19 cellular contexts compared by ENCODE assay signal in the genomic region with DNA sequence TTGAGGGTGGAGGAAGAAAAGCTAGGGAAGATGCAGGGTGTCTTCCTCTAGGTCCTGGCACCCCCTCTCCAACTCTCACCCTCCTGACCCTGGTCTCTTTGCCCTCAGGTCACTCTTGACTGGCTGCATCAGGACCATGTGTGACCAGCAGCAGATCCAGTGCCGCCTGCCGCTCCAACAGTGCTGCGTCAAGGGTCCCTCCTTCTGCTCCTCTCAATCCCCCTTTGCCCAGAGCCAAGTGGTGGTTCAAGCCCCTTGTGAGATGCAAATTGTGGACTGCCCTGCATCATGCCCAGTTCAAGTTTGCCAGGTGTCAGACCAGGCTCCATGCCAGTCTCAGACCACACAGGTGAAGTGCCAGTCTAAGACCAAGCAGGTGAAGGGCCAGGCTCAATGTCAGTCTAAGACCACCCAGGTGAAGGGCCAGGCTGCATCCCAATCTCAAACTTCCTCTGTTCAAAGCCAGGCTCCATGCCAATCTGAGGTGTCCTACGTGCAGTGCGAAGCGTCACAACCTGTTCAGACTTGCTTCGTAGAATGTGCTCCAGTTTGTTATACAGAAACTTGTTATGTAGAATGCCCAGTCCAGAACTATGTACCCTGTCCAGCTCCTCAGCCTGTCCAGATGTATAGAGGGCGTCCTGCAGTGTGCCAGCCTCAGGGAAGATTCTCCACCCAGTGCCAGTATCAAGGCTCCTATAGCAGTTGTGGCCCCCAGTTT. TPM values are rescaled to one million over a fixed set of nuclear protein-coding genes. Genes with fewer than 3 reads are reported as not detected.
DNase-seq lines count a peak whose midpoint lies in the region; ATAC-seq, FAIRE-seq and TF ChIP-seq lines count a peak whose summit lies in the region.
"Had no signal": no experiment of that assay in that cellular context is flagged by ENCODE, and none has a peak within 500 bp of the region (broad histone marks: within the 10 kb centered on the region; RNA-seq: fewer than 3 reads in every experiment).

No MANE protein-coding gene starts in this region.

- H4K20me1 ChIP-seq in keratinocyte (ENCODE audit: control insufficient read depth, extremely low read depth, insufficient read depth, low read length): no peaks in the 10 kb centered on the region
- H4K20me1 ChIP-seq: BLaER1 treated with 17β-estradiol and CSF1 and Interleukin-3, amounts not matched to agents 10 nM and 100 nM had no signal

- H3K36me3 ChIP-seq in breast epithelium: no peaks in the 10 kb centered on the region
- H3K36me3 ChIP-seq in keratinocyte (ENCODE audit: control insufficient read depth in 2 of 2, extremely low read depth in 1 of 2, insufficient read depth in 2 of 2, low read length in 2 of 2): peaks cover 0 to 1% of the 10 kb centered on the region in 2 experiments
- H3K36me3 ChIP-seq in aorta (ENCODE audit: control insufficient read depth in 1 of 2, insufficient read depth in 2 of 2, low read length in 1 of 2): no peaks in the 10 kb centered on the region
- H3K36me3 ChIP-seq: BLaER1 treated with 17β-estradiol and CSF1 and Interleukin-3, amounts not matched to agents 10 nM and 100 nM had no signal

- intact Hi-C loops in MCF 10A (cut with micrococcal nuclease): loop anchor here (10.0 kb wide), 1 partner anchor 435 kb away; no protein-coding TSS in a partner anchor
- intact Hi-C loops in breast epithelium (cut with DNase I; ENCODE audit: low total_unique reads): no loop called here
- intact Hi-C loops in aorta (cut with DNase I): no loop called here

- dilution Hi-C loops in keratinocyte (cut with MboI; ENCODE audit: extremely low pct_ligation_motif_present, low sequenced_read_pairs): no loop called here

- no peak overlapping the region for H2AFZ ChIP-seq in keratinocyte (ENCODE audit: control insufficient read depth, low read length)

- H3K9me3 Mint-ChIP-seq in MCF 10A (ENCODE audit: unreplicated experiment): no peaks in the 10 kb centered on the region
- no peaks in the 10 kb centered on the region for H3K9me3 Mint-ChIP-seq in effector memory CD8-positive, alpha-beta T cell

- BruUV-seq in MCF 10A (replicated peaks; lab: Mats Ljungman, UMichigan): no TSS peak

- H3K9me3 ChIP-seq in breast epithelium (no peaks in the 10 kb centered on the region), keratinocyte (ENCODE audit: control insufficient read depth, low read depth, low read length) (no peaks in the 10 kb centered on the region), aorta (ENCODE audit: control insufficient read depth, low read length) (no peaks in the 10 kb centered on the region)
- H3K9me3 ChIP-seq: BLaER1 treated with 17β-estradiol and CSF1 and Interleukin-3, amounts not matched to agents 10 nM and 100 nM had no signal

- H3K4me2 ChIP-seq in keratinocyte (ENCODE audit: control insufficient read depth, extremely low read depth, insufficient read depth, low read depth, low read length): peak overlapping the region; percentile 70
- H3K4me2 ChIP-seq: BLaER1 treated with 17β-estradiol and CSF1 and Interleukin-3, amounts not matched to agents 10 nM and 100 nM had no signal

- H3K36me3 Mint-ChIP-seq in MCF 10A (ENCODE audit: insufficient read depth, unreplicated experiment): no peaks in the 10 kb centered on the region
- no peaks in the 10 kb centered on the region for H3K36me3 Mint-ChIP-seq in effector memory CD8-positive, alpha-beta T cell (ENCODE audit: insufficient read depth)
- H3K36me3 Mint-ChIP-seq: CD4-positive, CD25-positive, alpha-beta regulatory T cell had no signal

- FAIRE-seq in keratinocyte (lab: Jason Lieb, UNC): peak; percentile 99
- FAIRE-seq: GM19239, H1, HTR-8/SVneo had no signal

- TF ChIP-seq POLR2A in breast epithelium (IDR thresholded peaks at IDR 0.05): no peak

- peak; percentile 88 for DNase-seq in MCF 10A (ENCODE audit: unreplicated experiment)
- DNase-seq in breast epithelium (ENCODE audit: low spot score in 2 of 2): no peak
- no peak for DNase-seq in epithelial cell of prostate (ENCODE audit: low read depth, low spot score)
- DNase-seq in keratinocyte (ENCODE audit: low read depth, low spot score): no peak
- no peak for DNase-seq in aorta
- DNase-seq in NCI-H446 treated with DMSO at 0.1 percent for 48 hours (lab: John Stamatoyannopoulos, UW): no peak
- no peak for DNase-seq in effector memory CD8-positive, alpha-beta T cell
- DNase-seq in pons (ENCODE audit: low spot score): no peak
- DNase-seq: 8988T; ACHN; CD4-positive, CD25-positive, alpha-beta regulatory T cell; DMS53; GF-D8; HCEC 1CT; HFFc6 had no signal

- H3K9ac ChIP-seq in keratinocyte (ENCODE audit: control insufficient read depth, extremely low read depth, insufficient read depth, low read length): no peak overlapping the region
- H3K9ac ChIP-seq: BLaER1 treated with 17β-estradiol and CSF1 and Interleukin-3, amounts not matched to agents 10 nM and 100 nM had no signal

- peak; percentile 17 for ATAC-seq in aorta (ENCODE audit: low FRiP score)
- no peak for ATAC-seq in effector memory CD8-positive, alpha-beta T cell (replicated peaks)

- peaks cover 3% of the 10 kb centered on the region for H3K9me1 ChIP-seq in keratinocyte (ENCODE audit: control insufficient read depth, extremely low read depth, insufficient read depth, low read length)

- H3K27ac ChIP-seq in breast epithelium: no peak overlapping the region
- H3K27ac ChIP-seq in epithelial cell of prostate: peak overlapping the region; percentile 40
- peak overlapping the region; percentile 57 for H3K27ac ChIP-seq in keratinocyte (ENCODE audit: control insufficient read depth, insufficient read depth, low read length)
- H3K27ac ChIP-seq in aorta (ENCODE audit: low read depth in 1 of 2, low read length in 2 of 2): no peak overlapping the region
- H3K27ac ChIP-seq: BLaER1 treated with 17β-estradiol and CSF1 and Interleukin-3, amounts not matched to agents 10 nM and 100 nM had no signal

- no peaks in the 10 kb centered on the region for H3K4me1 ChIP-seq in breast epithelium
- H3K4me1 ChIP-seq in keratinocyte (ENCODE audit: control insufficient read depth, extremely low read depth, insufficient read depth, low read length): peaks cover 37% of the 10 kb centered on the region
- H3K4me1 ChIP-seq in aorta (ENCODE audit: control insufficient read depth in 1 of 2, insufficient read depth in 2 of 2, low read length in 2 of 2): no peaks in the 10 kb centered on the region
- H3K4me1 ChIP-seq: BLaER1 treated with 17β-estradiol and CSF1 and Interleukin-3, amounts not matched to agents 10 nM and 100 nM had no signal

- H3K4me3 ChIP-seq in breast epithelium (no peak overlapping the region), keratinocyte (ENCODE audit: control insufficient read depth in 2 of 3, extremely low read depth in 1 of 3, insufficient read depth in 2 of 3, low read depth in 1 of 3, low read length in 3 of 3) (no peak overlapping the region), aorta (ENCODE audit: low read length in 2 of 2) (no peak overlapping the region)
- H3K4me3 ChIP-seq: BLaER1 treated with 17β-estradiol and CSF1 and Interleukin-3, amounts not matched to agents 10 nM and 100 nM had no signal

- H3K27me3 ChIP-seq in breast epithelium (peaks cover 0 to 3% of the 10 kb centered on the region in 2 donors), keratinocyte (ENCODE audit: control insufficient read depth, extremely low read depth, insufficient read depth, low read length) (no peaks in the 10 kb centered on the region), aorta (ENCODE audit: control insufficient read depth in 1 of 2, insufficient read depth in 2 of 2, low read length in 1 of 2) (no peaks in the 10 kb centered on the region)

- TF ChIP-seq CTCF in MCF 10A (IDR thresholded peaks at IDR 0.05; ENCODE audit: unreplicated experiment): no peak
- no peak for TF ChIP-seq CTCF in breast epithelium (IDR thresholded peaks at IDR 0.05)
- TF ChIP-seq CTCF in keratinocyte (optimal IDR thresholded peaks at IDR 0.05 in 1 of 3, IDR thresholded peaks at IDR 0.05 in 1 of 3, conservative IDR thresholded peaks at IDR 0.05 in 1 of 3; ENCODE audit: extremely low read depth in 1 of 3, insufficient read depth in 2 of 3, low read length in 3 of 3): no peak

- 77 to 82% methylated on average over 8 of the region's 8 CpGs for WGBS in aorta, 2 donors

- peak overlapping the region; percentile 31 for H3K27ac Mint-ChIP-seq in MCF 10A (ENCODE audit: low read depth, unreplicated experiment)
- no peak overlapping the region for H3K27ac Mint-ChIP-seq in effector memory CD8-positive, alpha-beta T cell
- H3K27ac Mint-ChIP-seq: HFFc6 had no signal

- CTCF ChIA-PET in MCF 10A (lab: Yijun Ruan, JAX): interaction anchor here (0.6 to 4.6 kb wide), 8 partner anchors 9 to 433 kb away, joined by 3 to 57 read pairs (median 4); no protein-coding TSS in a partner anchor

- H3K79me2 ChIP-seq in keratinocyte (ENCODE audit: control insufficient read depth, insufficient read depth, low read length): no peaks in the 10 kb centered on the region

- H3K4me3 Mint-ChIP-seq in MCF 10A (ENCODE audit: unreplicated experiment): peak overlapping the region; percentile 22
- H3K4me3 Mint-ChIP-seq in effector memory CD8-positive, alpha-beta T cell: no peak overlapping the region
- H3K4me3 Mint-ChIP-seq: CD4-positive, CD25-positive, alpha-beta regulatory T cell; HFFc6 had no signal

- POLR2A ChIA-PET in MCF 10A (lab: Yijun Ruan, JAX): interaction anchor here (0.7 to 2.6 kb wide), 3 partner anchors 10 to 26 kb away, joined by 3 to 16 read pairs (median 4); no protein-coding TSS in a partner anchor

- no peaks in the 10 kb centered on the region for H3K27me3 Mint-ChIP-seq in MCF 10A (ENCODE audit: insufficient read depth, unreplicated experiment)
- peaks cover 45 to 74% of the 10 kb centered on the region in 2 donors for H3K27me3 Mint-ChIP-seq in effector memory CD8-positive, alpha-beta T cell

- peaks cover 41% of the 10 kb centered on the region for H3K4me1 Mint-ChIP-seq in MCF 10A (ENCODE audit: insufficient read depth, unreplicated experiment)
- H3K4me1 Mint-ChIP-seq in effector memory CD8-positive, alpha-beta T cell (ENCODE audit: low read depth in 2 of 2): no peaks in the 10 kb centered on the region
- H3K4me1 Mint-ChIP-seq: CD4-positive, CD25-positive, alpha-beta regulatory T cell had no signal

RNA-seq across cellular contexts. Expression of a gene that starts 1.8 kb away (rescaled TPM):
- total RNA-seq in MCF 10A (2022) (0.12 and 0.25 TPM in 2 replicates), breast epithelium (not detected), aorta (not detected)
- polyA plus RNA-seq in keratinocyte (0.82 to 2.0 TPM (median 0.90 TPM) in 3 replicates), aorta (not detected)
- polyA plus RNA-seq in keratinocyte (2011; ENCODE audit: low read depth): 49.8 TPM
- 1.5 and 1.9 TPM in 2 replicates for polyA plus RNA-seq in keratinocyte (2011; cell fraction: cytosol; rRNA removed)
- 6.0 and 6.3 TPM in 2 replicates for polyA plus RNA-seq in keratinocyte (2011; cell fraction: nucleus; rRNA removed)
- polyA plus RNA-seq in keratinocyte (2012; ENCODE audit: low replicate concordance): 1.8 and 238 TPM in 2 replicates
- polyA minus RNA-seq in keratinocyte: 1.5 to 7.9 TPM (median 1.6 TPM) in 3 replicates
- polyA minus RNA-seq in keratinocyte (2011; cell fraction: cytosol; rRNA and poly(A)+ RNA removed): not detected
- 1.9 and 2.0 TPM in 2 replicates for polyA minus RNA-seq in keratinocyte (2011; cell fraction: nucleus; rRNA and poly(A)+ RNA removed)
- total RNA-seq: CD4-positive, CD25-positive, alpha-beta regulatory T cell; H1; HFFc6 had no signal
- polyA plus RNA-seq: CD4-positive, CD25-positive, alpha-beta regulatory T cell; H1 had no signal

RNA-seq across cellular contexts. Expression of a gene that starts 15.3 kb away (rescaled TPM):
- not detected in 2 replicates for total RNA-seq in MCF 10A (2022)
- total RNA-seq in breast epithelium: not detected
- not detected in 3 replicates for polyA plus RNA-seq in keratinocyte
- 111 TPM for polyA plus RNA-seq in keratinocyte (2011; ENCODE audit: low read depth)
- not detected in 2 replicates for polyA plus RNA-seq in keratinocyte (2011; cell fraction: cytosol; rRNA removed)
- not detected in 2 replicates for polyA plus RNA-seq in keratinocyte (2011; cell fraction: nucleus; rRNA removed)
- 1.0 and 40.6 TPM in 2 replicates for polyA plus RNA-seq in keratinocyte (2012; ENCODE audit: low replicate concordance)
- polyA minus RNA-seq in keratinocyte: not detected in 3 replicates
- polyA minus RNA-seq in keratinocyte (2011; cell fraction: cytosol; rRNA and poly(A)+ RNA removed): not detected
- not detected in 2 replicates for polyA minus RNA-seq in keratinocyte (2011; cell fraction: nucleus; rRNA and poly(A)+ RNA removed)
- total RNA-seq in aorta: not detected
- polyA plus RNA-seq in aorta: not detected
- total RNA-seq: CD4-positive, CD25-positive, alpha-beta regulatory T cell; H1; HFFc6 had no signal
- polyA plus RNA-seq: CD4-positive, CD25-positive, alpha-beta regulatory T cell; H1 had no signal

RNA-seq across cellular contexts. Expression of a gene that starts 26.4 kb away (rescaled TPM):
- total RNA-seq in MCF 10A (2022): 1.3 and 1.9 TPM in 2 replicates
- total RNA-seq in breast epithelium: not detected
- 0.59 to 1.0 TPM (median 0.86 TPM) in 3 replicates for polyA plus RNA-seq in keratinocyte
- polyA plus RNA-seq in keratinocyte (2011; ENCODE audit: low read depth): 3.7 TPM
- 0.39 and 0.67 TPM in 2 replicates for polyA plus RNA-seq in keratinocyte (2011; cell fraction: cytosol; rRNA removed)
- 1.4 and 1.6 TPM in 2 replicates for polyA plus RNA-seq in keratinocyte (2011; cell fraction: nucleus; rRNA removed)
- polyA plus RNA-seq in keratinocyte (2012; ENCODE audit: low replicate concordance): 0.48 and 32.6 TPM in 2 replicates
- not detected in 3 replicates for polyA minus RNA-seq in keratinocyte
- not detected for polyA minus RNA-seq in keratinocyte (2011; cell fraction: cytosol; rRNA and poly(A)+ RNA removed)
- polyA minus RNA-seq in keratinocyte (2011; cell fraction: nucleus; rRNA and poly(A)+ RNA removed): not detected in 2 replicates
- not detected for total RNA-seq in aorta
- not detected for polyA plus RNA-seq in aorta
- total RNA-seq: CD4-positive, CD25-positive, alpha-beta regulatory T cell; H1; HFFc6 had no signal
- polyA plus RNA-seq: CD4-positive, CD25-positive, alpha-beta regulatory T cell; H1 had no signal

RNA-seq across cellular contexts. Expression of a gene that starts 36.9 kb away (rescaled TPM):
- total RNA-seq in MCF 10A (2022) (not detected in 2 replicates), breast epithelium (not detected), aorta (not detected)
- polyA plus RNA-seq in keratinocyte (0.33 TPM in 1 of 3 replicates, not detected in the others), aorta (not detected)
- polyA plus RNA-seq in keratinocyte (2011; ENCODE audit: low read depth): 7.3 TPM
- not detected in 2 replicates for polyA plus RNA-seq in keratinocyte (2011; cell fraction: cytosol; rRNA removed)
- not detected in 2 replicates for polyA plus RNA-seq in keratinocyte (2011; cell fraction: nucleus; rRNA removed)
- polyA plus RNA-seq in keratinocyte (2012; ENCODE audit: low replicate concordance): 0.37 and 32.0 TPM in 2 replicates
- polyA minus RNA-seq in keratinocyte: not detected in 3 replicates
- polyA minus RNA-seq in keratinocyte (2011; cell fraction: cytosol; rRNA and poly(A)+ RNA removed): not detected
- not detected in 2 replicates for polyA minus RNA-seq in keratinocyte (2011; cell fraction: nucleus; rRNA and poly(A)+ RNA removed)
- total RNA-seq: CD4-positive, CD25-positive, alpha-beta regulatory T cell; H1; HFFc6 had no signal
- polyA plus RNA-seq: CD4-positive, CD25-positive, alpha-beta regulatory T cell; H1 had no signal

RNA-seq across cellular contexts. Expression of a gene that starts 46.8 kb away (rescaled TPM):
- total RNA-seq in MCF 10A (2022) (1.4 and 1.9 TPM in 2 replicates), breast epithelium (not detected), aorta (not detected)
- polyA plus RNA-seq in keratinocyte (1.8 TPM in 3 replicates), aorta (not detected)
- 23.2 TPM for polyA plus RNA-seq in keratinocyte (2011; ENCODE audit: low read depth)
- polyA plus RNA-seq in keratinocyte (2011; cell fraction: cytosol; rRNA removed): 2.4 and 153 TPM in 2 replicates
- polyA plus RNA-seq in keratinocyte (2011; cell fraction: nucleus; rRNA removed): 1.0 and 34.5 TPM in 2 replicates
- polyA plus RNA-seq in keratinocyte (2012; ENCODE audit: low replicate concordance): 5.9 and 307 TPM in 2 replicates
- polyA minus RNA-seq in keratinocyte: 2.1 to 2.7 TPM (median 2.2 TPM) in 3 replicates
- polyA minus RNA-seq in keratinocyte (2011; cell fraction: cytosol; rRNA and poly(A)+ RNA removed): not detected
- 1.9 TPM in 1 of 2 replicates, not detected in the other for polyA minus RNA-seq in keratinocyte (2011; cell fraction: nucleus; rRNA and poly(A)+ RNA removed)
- total RNA-seq: CD4-positive, CD25-positive, alpha-beta regulatory T cell; H1; HFFc6 had no signal
- polyA plus RNA-seq: CD4-positive, CD25-positive, alpha-beta regulatory T cell; H1 had no signal

Comparison
In these comparisons a context has a peak if more than half of its experiments do, and no peak if none do; other contexts are left out.
1. H3K27ac ChIP-seq: peak in epithelial cell of prostate (single experiment) and keratinocyte (single experiment); none in breast epithelium (0 of 2) and aorta (0 of 2).